Comparison of ENCODE assay signal across 8 cellular contexts in the genomic region with DNA sequence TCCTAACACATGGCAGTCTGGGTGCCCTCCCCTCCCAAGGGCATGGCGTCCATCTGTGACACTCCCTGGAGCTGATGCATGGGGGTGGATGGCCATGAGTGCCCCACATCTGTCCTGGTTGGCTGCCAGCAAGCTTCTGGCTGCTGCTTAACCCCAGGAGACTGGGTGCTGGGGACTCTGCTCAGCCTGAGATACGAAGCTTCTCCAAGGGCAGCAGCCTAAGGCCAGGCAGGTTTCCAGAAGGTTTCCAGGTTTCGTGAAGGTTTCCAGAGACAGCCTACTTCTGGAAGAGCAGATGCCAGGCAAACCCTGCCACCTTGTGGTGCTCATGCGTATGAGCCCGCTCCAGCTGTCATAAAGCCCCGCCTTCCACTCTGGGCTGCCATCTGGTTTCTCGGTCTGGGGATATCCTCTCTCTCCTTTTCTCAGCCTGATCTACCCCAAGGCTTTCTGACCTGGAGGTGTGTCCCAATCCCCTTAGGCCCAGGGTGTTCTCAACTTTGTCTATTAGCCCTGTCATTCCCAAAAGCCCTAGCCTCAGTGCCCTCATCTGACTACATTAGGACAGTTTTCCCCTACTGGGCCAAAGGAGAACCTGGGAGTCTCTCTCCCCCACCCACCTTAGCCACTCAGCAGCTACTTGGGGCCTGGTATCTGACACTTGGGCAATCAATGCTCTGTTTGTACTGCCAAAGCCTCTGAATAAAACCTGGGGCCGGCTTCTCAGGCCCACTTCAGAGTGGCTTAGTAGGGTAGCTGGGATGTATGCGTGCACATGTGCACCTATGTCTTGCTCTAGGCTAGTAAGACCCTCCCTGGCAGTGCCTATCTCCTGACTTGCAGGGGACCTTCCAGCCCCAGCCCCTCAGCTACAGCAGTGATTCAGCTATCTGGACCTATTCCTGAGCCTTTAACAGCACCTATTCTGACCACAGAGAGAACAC. TPM values are rescaled to one million over a fixed set of nuclear protein-coding genes. Genes with fewer than 3 reads are reported as not detected.
DNase-seq lines count a peak whose midpoint lies in the region; ATAC-seq and TF ChIP-seq lines count a peak whose summit lies in the region.

No MANE protein-coding gene starts in this region.

- peaks cover 0 to 28% (median 11%) of the 10 kb centered on the region in 3 donors for H3K36me3 ChIP-seq in esophagus squamous epithelium

- 14 to 30% methylated on average over 6 to 8 of the region's 9 CpGs for WGBS in esophagus squamous epithelium, 2 donors

- no peak overlapping the region for H3K4me3 ChIP-seq in esophagus squamous epithelium

- H3K27ac Mint-ChIP-seq in activated CD8-positive, alpha-beta T cell treated with anti-CD3 and anti-CD28 coated beads for 36 hours = no peak overlapping the region
- peak overlapping the region; percentile 82 for H3K27ac Mint-ChIP-seq in nephron progenitor cell

- no peaks in the 10 kb centered on the region for H3K27me3 ChIP-seq in esophagus squamous epithelium

- DNase-seq in DMS 273 (lab: John Stamatoyannopoulos, UW; ENCODE audit: unreplicated experiment) = peak; percentile 95
- DNase-seq in NCI-H446 treated with DMSO at 0.1 percent for 48 hours (lab: John Stamatoyannopoulos, UW) = peak; percentile 22
- DNase-seq in activated CD8-positive, alpha-beta T cell treated with anti-CD3 and anti-CD28 coated beads for 36 hours = peak; percentile 67
- DNase-seq in esophagus squamous epithelium (lab: John Stamatoyannopoulos, UW) = no peak
- DNase-seq in nephron progenitor cell = peak; percentile 64
- no peak for DNase-seq in kidney glomerular epithelial cell (lab: John Stamatoyannopoulos, UW)

- intact Hi-C loops in activated CD8-positive, alpha-beta T cell treated with anti-CD3 and anti-CD28 coated beads for 36 hours (cut with micrococcal nuclease) = loop anchor here (10.0 kb wide), 1 partner anchor 210 kb away; no protein-coding TSS in a partner anchor
- intact Hi-C loops in esophagus squamous epithelium (cut with DNase I) = no loop called here

- no peak overlapping the region for H3K4me3 Mint-ChIP-seq in activated CD8-positive, alpha-beta T cell treated with anti-CD3 and anti-CD28 coated beads for 36 hours
- H3K4me3 Mint-ChIP-seq in nephron progenitor cell = no peak overlapping the region

- H3K4me1 ChIP-seq in esophagus squamous epithelium = peaks cover 0 to 16% (median 0%) of the 10 kb centered on the region in 3 donors

- no peak for TF ChIP-seq POLR2A in esophagus squamous epithelium (IDR thresholded peaks at IDR 0.05)

- H3K9me3 Mint-ChIP-seq in activated CD8-positive, alpha-beta T cell treated with anti-CD3 and anti-CD28 coated beads for 36 hours = no peaks in the 10 kb centered on the region
- H3K9me3 Mint-ChIP-seq in nephron progenitor cell = no peaks in the 10 kb centered on the region

- ATAC-seq in GM19455 (IDR thresholded peaks at IDR 0.05; ENCODE audit: unreplicated experiment) (peak; percentile 84), HG03442 (IDR thresholded peaks at IDR 0.05; ENCODE audit: unreplicated experiment) (peak; percentile 89)
- ATAC-seq in activated CD8-positive, alpha-beta T cell treated with anti-CD3 and anti-CD28 coated beads for 36 hours = peak; percentile 89

- no peaks in the 10 kb centered on the region for H3K9me3 ChIP-seq in esophagus squamous epithelium

- CTCF ChIA-PET in activated CD8-positive, alpha-beta T cell treated with anti-CD3 and anti-CD28 coated beads for 36 hours (lab: Charles Lee) = interaction anchor here (0.7 to 3.2 kb wide), 14 partner anchors 9 to 212 kb away, joined by 3 to 28 read pairs (median 3); a partner anchor contains a TSS

- POLR2A ChIA-PET in activated CD8-positive, alpha-beta T cell treated with anti-CD3 and anti-CD28 coated beads for 36 hours (lab: Charles Lee) = interaction anchor here (1.4 to 2.4 kb wide), 2 partner anchors 10 to 12 kb away, joined by 4 to 12 read pairs; a partner anchor contains a TSS

- peak overlapping the region in 1 of 4 donors; percentile 34 for H3K27ac ChIP-seq in esophagus squamous epithelium

- TF ChIP-seq CTCF in activated CD8-positive, alpha-beta T cell treated with anti-CD3 and anti-CD28 coated beads for 36 hours (IDR thresholded peaks at IDR 0.05) = peak; percentile 67
- TF ChIP-seq CTCF in esophagus squamous epithelium (IDR thresholded peaks at IDR 0.05) (peak in 5 of 6 experiments; percentile 45 to 71 (median 53)), nephron progenitor cell (IDR thresholded peaks at IDR 0.05) (peak; percentile 65)

- peaks cover 12% of the 10 kb centered on the region for H3K36me3 Mint-ChIP-seq in activated CD8-positive, alpha-beta T cell treated with anti-CD3 and anti-CD28 coated beads for 36 hours (ENCODE audit: low read depth)
- H3K36me3 Mint-ChIP-seq in nephron progenitor cell (ENCODE audit: low read depth) = no peaks in the 10 kb centered on the region

- H3K4me1 Mint-ChIP-seq in activated CD8-positive, alpha-beta T cell treated with anti-CD3 and anti-CD28 coated beads for 36 hours (ENCODE audit: low read depth) = peaks cover under 1% of the 10 kb centered on the region
- no peaks in the 10 kb centered on the region for H3K4me1 Mint-ChIP-seq in nephron progenitor cell

- no peaks in the 10 kb centered on the region for H3K27me3 Mint-ChIP-seq in activated CD8-positive, alpha-beta T cell treated with anti-CD3 and anti-CD28 coated beads for 36 hours
- peaks cover 17% of the 10 kb centered on the region for H3K27me3 Mint-ChIP-seq in nephron progenitor cell (ENCODE audit: low read depth, poor library complexity)

RNA-seq across cellular contexts. Expression of a gene that starts 12.0 kb away (rescaled TPM):
- 10 to 100 TPM; 34.4 to 35.0 TPM for total RNA-seq in activated CD8-positive, alpha-beta T cell treated with anti-CD3 and anti-CD28 coated beads for 36 hours
- 10 to 100 TPM; 23.3 to 43.5 (median 29.4) TPM for total RNA-seq in esophagus squamous epithelium

RNA-seq across cellular contexts. Expression of a gene that starts 12.4 kb away (rescaled TPM):
- total RNA-seq in activated CD8-positive, alpha-beta T cell treated with anti-CD3 and anti-CD28 coated beads for 36 hours = 10 to 100 TPM; 54.3 to 55.4 TPM
- 10 to 100 TPM; 19.6 to 49.2 (median 28.0) TPM for total RNA-seq in esophagus squamous epithelium

Comparison
In these comparisons a context has a peak if more than half of its experiments do, and no peak if none do; other contexts are left out.
1. DNase-seq: peak in DMS 273 (single experiment), NCI-H446 treated with DMSO at 0.1 percent for 48 hours (single experiment), activated CD8-positive, alpha-beta T cell treated with anti-CD3 and anti-CD28 coated beads for 36 hours (single experiment) and nephron progenitor cell (single experiment); none in esophagus squamous epithelium (single experiment) and kidney glomerular epithelial cell (single experiment).
2. Peak in every context shown above with its lines, with median percentiles within 50 percentile points of each other: ATAC-seq and CTCF ChIP-seq.